ENCODE assay signal across 1 cellular context in the genomic region with DNA sequence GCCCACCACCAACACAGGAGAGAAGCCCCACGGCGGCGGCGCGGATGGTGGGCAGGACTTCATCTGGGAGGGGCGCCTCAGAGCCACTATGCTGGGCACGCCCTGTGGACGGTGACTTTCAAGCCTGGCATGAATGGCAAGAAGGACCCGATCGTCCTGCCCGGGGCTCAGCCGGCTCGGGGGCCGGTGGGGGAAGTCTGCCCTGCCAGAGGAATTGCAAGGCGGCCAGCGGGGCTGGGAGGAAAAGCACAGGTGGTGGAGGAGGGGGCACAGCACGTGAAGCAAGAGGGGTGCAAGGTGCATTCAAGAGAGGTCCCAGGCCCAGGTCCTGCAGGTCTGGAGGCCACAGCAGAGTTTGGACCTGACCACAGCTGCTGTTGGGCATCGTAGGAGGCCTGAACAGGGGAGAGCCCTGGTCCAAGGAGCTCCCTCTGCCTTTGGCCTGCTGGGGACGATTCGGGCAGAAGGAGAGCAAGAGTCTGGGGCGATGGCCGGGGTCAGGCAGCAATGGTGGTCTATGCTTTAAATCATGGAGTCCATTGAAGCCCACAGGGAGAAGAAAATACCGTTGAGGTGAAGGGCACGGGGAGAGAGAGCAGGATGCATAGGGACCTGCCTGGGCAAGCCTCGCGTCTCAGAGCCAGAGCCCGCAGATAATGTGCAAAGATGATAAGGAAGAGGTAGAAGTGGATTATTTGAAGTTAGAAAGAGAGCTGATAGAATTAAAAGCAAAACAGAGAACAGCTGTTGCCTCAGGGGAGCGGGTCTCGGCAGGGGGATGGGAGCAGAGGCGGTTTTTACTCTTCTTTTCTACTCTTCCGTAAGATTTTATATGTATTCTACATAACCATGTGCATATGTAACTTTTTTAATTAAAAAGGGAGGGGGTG.
TF ChIP-seq lines count a peak whose summit lies in the region.

No MANE protein-coding gene starts in this region.

TF ChIP-seq in GM23338, 12 proteins besides CTCF, POLR2A, EP300 and RAD21:
- TF ChIP-seq ZNF331 (CRISPR knock-in tag; IDR thresholded peaks at IDR 0.05; ENCODE audit: low read depth): no peak
- no peak for TF ChIP-seq JUNB (IDR thresholded peaks at IDR 0.05; ENCODE audit: unreplicated experiment)
- no peak for TF ChIP-seq EZH2 (IDR thresholded peaks at IDR 0.05; ENCODE audit: low read depth, unreplicated experiment)
- no peak for TF ChIP-seq POLR2AphosphoS5 (IDR thresholded peaks at IDR 0.05; ENCODE audit: low read depth)
- TF ChIP-seq, protein P1, sequence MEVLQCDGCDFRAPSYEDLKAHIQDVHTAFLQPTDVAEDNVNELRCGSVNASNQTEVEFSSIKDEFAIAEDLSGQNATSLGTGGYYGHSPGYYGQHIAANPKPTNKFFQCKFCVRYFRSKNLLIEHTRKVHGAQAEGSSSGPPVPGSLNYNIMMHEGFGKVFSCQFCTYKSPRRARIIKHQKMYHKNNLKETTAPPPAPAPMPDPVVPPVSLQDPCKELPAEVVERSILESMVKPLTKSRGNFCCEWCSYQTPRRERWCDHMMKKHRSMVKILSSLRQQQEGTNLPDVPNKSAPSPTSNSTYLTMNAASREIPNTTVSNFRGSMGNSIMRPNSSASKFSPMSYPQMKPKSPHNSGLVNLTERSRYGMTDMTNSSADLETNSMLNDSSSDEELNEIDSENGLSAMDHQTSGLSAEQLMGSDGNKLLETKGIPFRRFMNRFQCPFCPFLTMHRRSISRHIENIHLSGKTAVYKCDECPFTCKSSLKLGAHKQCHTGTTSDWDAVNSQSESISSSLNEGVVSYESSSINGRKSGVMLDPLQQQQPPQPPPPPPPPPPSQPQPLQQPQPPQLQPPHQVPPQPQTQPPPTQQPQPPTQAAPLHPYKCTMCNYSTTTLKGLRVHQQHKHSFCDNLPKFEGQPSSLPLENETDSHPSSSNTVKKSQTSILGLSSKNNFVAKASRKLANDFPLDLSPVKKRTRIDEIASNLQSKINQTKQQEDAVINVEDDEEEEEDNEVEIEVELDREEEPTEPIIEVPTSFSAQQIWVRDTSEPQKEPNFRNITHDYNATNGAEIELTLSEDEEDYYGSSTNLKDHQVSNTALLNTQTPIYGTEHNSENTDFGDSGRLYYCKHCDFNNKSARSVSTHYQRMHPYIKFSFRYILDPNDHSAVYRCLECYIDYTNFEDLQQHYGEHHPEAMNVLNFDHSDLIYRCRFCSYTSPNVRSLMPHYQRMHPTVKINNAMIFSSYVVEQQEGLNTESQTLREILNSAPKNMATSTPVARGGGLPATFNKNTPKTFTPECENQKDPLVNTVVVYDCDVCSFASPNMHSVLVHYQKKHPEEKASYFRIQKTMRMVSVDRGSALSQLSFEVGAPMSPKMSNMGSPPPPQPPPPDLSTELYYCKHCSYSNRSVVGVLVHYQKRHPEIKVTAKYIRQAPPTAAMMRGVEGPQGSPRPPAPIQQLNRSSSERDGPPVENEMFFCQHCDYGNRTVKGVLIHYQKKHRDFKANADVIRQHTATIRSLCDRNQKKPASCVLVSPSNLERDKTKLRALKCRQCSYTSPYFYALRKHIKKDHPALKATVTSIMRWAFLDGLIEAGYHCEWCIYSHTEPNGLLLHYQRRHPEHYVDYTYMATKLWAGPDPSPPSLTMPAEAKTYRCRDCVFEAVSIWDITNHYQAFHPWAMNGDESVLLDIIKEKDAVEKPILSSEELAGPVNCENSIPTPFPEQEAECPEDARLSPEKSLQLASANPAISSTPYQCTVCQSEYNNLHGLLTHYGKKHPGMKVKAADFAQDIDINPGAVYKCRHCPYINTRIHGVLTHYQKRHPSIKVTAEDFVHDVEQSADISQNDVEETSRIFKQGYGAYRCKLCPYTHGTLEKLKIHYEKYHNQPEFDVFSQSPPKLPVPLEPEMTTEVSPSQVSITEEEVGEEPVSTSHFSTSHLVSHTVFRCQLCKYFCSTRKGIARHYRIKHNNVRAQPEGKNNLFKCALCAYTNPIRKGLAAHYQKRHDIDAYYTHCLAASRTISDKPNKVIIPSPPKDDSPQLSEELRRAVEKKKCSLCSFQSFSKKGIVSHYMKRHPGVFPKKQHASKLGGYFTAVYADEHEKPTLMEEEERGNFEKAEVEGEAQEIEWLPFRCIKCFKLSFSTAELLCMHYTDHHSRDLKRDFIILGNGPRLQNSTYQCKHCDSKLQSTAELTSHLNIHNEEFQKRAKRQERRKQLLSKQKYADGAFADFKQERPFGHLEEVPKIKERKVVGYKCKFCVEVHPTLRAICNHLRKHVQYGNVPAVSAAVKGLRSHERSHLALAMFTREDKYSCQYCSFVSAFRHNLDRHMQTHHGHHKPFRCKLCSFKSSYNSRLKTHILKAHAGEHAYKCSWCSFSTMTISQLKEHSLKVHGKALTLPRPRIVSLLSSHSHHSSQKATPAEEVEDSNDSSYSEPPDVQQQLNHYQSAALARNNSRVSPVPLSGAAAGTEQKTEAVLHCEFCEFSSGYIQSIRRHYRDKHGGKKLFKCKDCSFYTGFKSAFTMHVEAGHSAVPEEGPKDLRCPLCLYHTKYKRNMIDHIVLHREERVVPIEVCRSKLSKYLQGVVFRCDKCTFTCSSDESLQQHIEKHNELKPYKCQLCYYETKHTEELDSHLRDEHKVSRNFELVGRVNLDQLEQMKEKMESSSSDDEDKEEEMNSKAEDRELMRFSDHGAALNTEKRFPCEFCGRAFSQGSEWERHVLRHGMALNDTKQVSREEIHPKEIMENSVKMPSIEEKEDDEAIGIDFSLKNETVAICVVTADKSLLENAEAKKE (CRISPR knock-in tag; IDR thresholded peaks at IDR 0.05): no peak
- TF ChIP-seq, protein P2, sequence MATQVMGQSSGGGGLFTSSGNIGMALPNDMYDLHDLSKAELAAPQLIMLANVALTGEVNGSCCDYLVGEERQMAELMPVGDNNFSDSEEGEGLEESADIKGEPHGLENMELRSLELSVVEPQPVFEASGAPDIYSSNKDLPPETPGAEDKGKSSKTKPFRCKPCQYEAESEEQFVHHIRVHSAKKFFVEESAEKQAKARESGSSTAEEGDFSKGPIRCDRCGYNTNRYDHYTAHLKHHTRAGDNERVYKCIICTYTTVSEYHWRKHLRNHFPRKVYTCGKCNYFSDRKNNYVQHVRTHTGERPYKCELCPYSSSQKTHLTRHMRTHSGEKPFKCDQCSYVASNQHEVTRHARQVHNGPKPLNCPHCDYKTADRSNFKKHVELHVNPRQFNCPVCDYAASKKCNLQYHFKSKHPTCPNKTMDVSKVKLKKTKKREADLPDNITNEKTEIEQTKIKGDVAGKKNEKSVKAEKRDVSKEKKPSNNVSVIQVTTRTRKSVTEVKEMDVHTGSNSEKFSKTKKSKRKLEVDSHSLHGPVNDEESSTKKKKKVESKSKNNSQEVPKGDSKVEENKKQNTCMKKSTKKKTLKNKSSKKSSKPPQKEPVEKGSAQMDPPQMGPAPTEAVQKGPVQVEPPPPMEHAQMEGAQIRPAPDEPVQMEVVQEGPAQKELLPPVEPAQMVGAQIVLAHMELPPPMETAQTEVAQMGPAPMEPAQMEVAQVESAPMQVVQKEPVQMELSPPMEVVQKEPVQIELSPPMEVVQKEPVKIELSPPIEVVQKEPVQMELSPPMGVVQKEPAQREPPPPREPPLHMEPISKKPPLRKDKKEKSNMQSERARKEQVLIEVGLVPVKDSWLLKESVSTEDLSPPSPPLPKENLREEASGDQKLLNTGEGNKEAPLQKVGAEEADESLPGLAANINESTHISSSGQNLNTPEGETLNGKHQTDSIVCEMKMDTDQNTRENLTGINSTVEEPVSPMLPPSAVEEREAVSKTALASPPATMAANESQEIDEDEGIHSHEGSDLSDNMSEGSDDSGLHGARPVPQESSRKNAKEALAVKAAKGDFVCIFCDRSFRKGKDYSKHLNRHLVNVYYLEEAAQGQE (IDR thresholded peaks at IDR 0.05; ENCODE audit: unreplicated experiment): no peak
- TF ChIP-seq, protein P3, sequence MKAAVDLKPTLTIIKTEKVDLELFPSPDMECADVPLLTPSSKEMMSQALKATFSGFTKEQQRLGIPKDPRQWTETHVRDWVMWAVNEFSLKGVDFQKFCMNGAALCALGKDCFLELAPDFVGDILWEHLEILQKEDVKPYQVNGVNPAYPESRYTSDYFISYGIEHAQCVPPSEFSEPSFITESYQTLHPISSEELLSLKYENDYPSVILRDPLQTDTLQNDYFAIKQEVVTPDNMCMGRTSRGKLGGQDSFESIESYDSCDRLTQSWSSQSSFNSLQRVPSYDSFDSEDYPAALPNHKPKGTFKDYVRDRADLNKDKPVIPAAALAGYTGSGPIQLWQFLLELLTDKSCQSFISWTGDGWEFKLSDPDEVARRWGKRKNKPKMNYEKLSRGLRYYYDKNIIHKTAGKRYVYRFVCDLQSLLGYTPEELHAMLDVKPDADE (IDR thresholded peaks at IDR 0.05): no peak
TF ChIP-seq in GM23338: peak in this region for 0.
